In genomic region chr17:57948169-57948554, GRCh38 we compare ENCODE assay signal across 1 cellular context.
TF ChIP-seq lines count a peak whose summit lies in the region.

No MANE protein-coding gene starts in this region.

TF ChIP-seq in H1, 55 proteins besides CTCF, POLR2A, EP300 and RAD21:
- no peak for TF ChIP-seq SIRT6 (IDR thresholded peaks at IDR 0.05; ENCODE audit: low read length)
- no peak for TF ChIP-seq EGR1 (IDR thresholded peaks at IDR 0.05; ENCODE audit: borderline replicate concordance, low read depth, low read length)
- TF ChIP-seq CHD2 (IDR thresholded peaks at IDR 0.05; ENCODE audit: low read length), result no peak
- no peak for TF ChIP-seq ATF3 (IDR thresholded peaks at IDR 0.05; ENCODE audit: insufficient read depth, low read depth, low read length)
- no peak for TF ChIP-seq ATF2 (IDR thresholded peaks at IDR 0.05; ENCODE audit: low read length)
- TF ChIP-seq ZNF274 (IDR thresholded peaks at IDR 0.05; ENCODE audit: borderline replicate concordance, extremely low read depth, low read length), result no peak
- no peak for TF ChIP-seq TAF1 (IDR thresholded peaks at IDR 0.05; ENCODE audit: low read depth, low read length)
- no peak for TF ChIP-seq GTF2F1 (IDR thresholded peaks at IDR 0.05; ENCODE audit: borderline replicate concordance, low read depth, low read length)
- TF ChIP-seq CREB1 (IDR thresholded peaks at IDR 0.05), result no peak
- TF ChIP-seq TCF12 (IDR thresholded peaks at IDR 0.05; ENCODE audit: low read depth, low read length), result no peak
- no peak for TF ChIP-seq EZH2 (IDR thresholded peaks at IDR 0.05; ENCODE audit: low read depth, low read length, severe bottlenecking)
- TF ChIP-seq BACH1 (IDR thresholded peaks at IDR 0.05; ENCODE audit: low read length), result no peak
- TF ChIP-seq TEAD4 (IDR thresholded peaks at IDR 0.05; ENCODE audit: low read depth, low read length), result no peak
